27 cellular contexts compared by ENCODE assay signal in the genomic region with DNA sequence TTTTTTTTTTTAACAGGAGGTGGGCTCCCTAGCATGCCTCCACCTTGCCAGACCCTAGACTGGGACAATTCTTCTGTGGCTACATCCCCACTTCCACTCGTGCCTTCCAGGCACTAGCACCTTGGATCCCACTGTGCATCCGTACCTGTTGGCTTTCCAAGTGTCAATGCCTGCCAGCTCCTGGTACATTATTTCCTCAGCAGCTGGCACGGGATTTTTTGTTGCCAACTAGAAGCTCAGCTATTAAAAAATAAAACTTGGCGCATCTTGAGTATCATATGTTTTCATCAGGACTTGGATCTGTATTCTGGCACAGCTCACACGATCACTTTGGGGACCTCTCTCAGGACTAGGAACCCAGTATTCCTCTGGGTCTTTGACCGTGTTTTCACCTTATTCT. TPM values are rescaled to one million over a fixed set of nuclear protein-coding genes. Genes with fewer than 3 reads are reported as not detected.
DNase-seq lines count a peak whose midpoint lies in the region; ATAC-seq and FAIRE-seq lines count a peak whose summit lies in the region.
"Had no signal": no experiment of that assay in that cellular context is flagged by ENCODE, and none has a peak within 500 bp of the region (broad histone marks: within the 10 kb centered on the region; RNA-seq: fewer than 3 reads in every experiment).

No MANE protein-coding gene starts in this region.

- peak overlapping the region; percentile 90 for H3K27ac Mint-ChIP-seq in stimulated activated naive CD8-positive, alpha-beta T cell treated with anti-CD3 and anti-CD28 coated beads, Interleukin-15, Interleukin-2, amounts not matched to agents 100 ng/mL and 50 ng/mL, for 24 hours
- H3K27ac Mint-ChIP-seq in activated naive CD8-positive, alpha-beta T cell treated with anti-CD3 and anti-CD28 coated beads, Interleukin-2, amount 50 U/mL, for 24 hours, result peak overlapping the region; percentile 80
- H3K27ac Mint-ChIP-seq: dendritic cell treated with granulocyte-macrophage colony-stimulating factor and Interleukin-4, amounts not matched to agents 40 ng/mL and 50 ng/mL, for 4 days had no signal

- DNase-seq in DMS 273 (lab: John Stamatoyannopoulos, UW; ENCODE audit: unreplicated experiment), result peak; percentile 52
- DNase-seq in DMS 273 treated with DMSO at 0.1 percent for 48 hours (lab: John Stamatoyannopoulos, UW), result no peak
- no peak for DNase-seq in stimulated activated naive CD8-positive, alpha-beta T cell treated with anti-CD3 and anti-CD28 coated beads, Interleukin-15, Interleukin-2, amounts not matched to agents 100 U/mL and 50 U/mL, for 24 hours
- no peak for DNase-seq in activated naive CD8-positive, alpha-beta T cell treated with anti-CD3 and anti-CD28 coated beads, Interleukin-2, amount 50 U/mL, for 24 hours
- no peak for DNase-seq in GM19239 (ENCODE audit: insufficient read length, low spot score)
- no peak for DNase-seq in NCI-H524 (lab: John Stamatoyannopoulos, UW)
- DNase-seq: activated CD4-positive, alpha-beta T cell treated with anti-CD3 and anti-CD28 coated beads for 4 hours; glutamatergic neuron; KBM-7; MG63; NCI-H1105; NCI-H2029 treated with DMSO at 0.1 percent for 48 hours; NCI-H2227 treated with DMSO at 0.1 percent for 48 hours; ovary; SHP77; T-helper 9 cell; testis had no signal

- peaks cover 99% of the 10 kb centered on the region for H3K4me1 Mint-ChIP-seq in stimulated activated naive CD8-positive, alpha-beta T cell treated with anti-CD3 and anti-CD28 coated beads, Interleukin-15, Interleukin-2, amounts not matched to agents 100 ng/mL and 50 ng/mL, for 24 hours (ENCODE audit: low read depth)
- peaks cover 97% of the 10 kb centered on the region for H3K4me1 Mint-ChIP-seq in activated naive CD8-positive, alpha-beta T cell treated with anti-CD3 and anti-CD28 coated beads, Interleukin-2, amount 50 U/mL, for 24 hours

- no peak for ATAC-seq in stimulated activated naive CD8-positive, alpha-beta T cell treated with anti-CD3 and anti-CD28 coated beads, Interleukin-15, Interleukin-2, amounts not matched to agents 100 U/mL and 50 U/mL, for 24 hours
- no peak for ATAC-seq in activated naive CD8-positive, alpha-beta T cell treated with anti-CD3 and anti-CD28 coated beads, Interleukin-2, amount 50 U/mL, for 24 hours
- ATAC-seq: esophagus mucosa, left lobe of liver, Panc1 had no signal

- H3K9me3 ChIP-seq in thymus (ENCODE audit: control insufficient read depth), result no peaks in the 10 kb centered on the region
- H3K9me3 ChIP-seq: BLaER1 treated with 17β-estradiol and CSF1 and Interleukin-3, amounts not matched to agents 10 nM and 100 nM; MG63; ovary; testis had no signal

- no peak for FAIRE-seq in GM19239 (lab: Jason Lieb, UNC)
- FAIRE-seq: GM18507 had no signal

- H3K4me3 ChIP-seq in thymus (ENCODE audit: low read length), result no peak overlapping the region
- H3K4me3 ChIP-seq: BLaER1 treated with 17β-estradiol and CSF1 and Interleukin-3, amounts not matched to agents 10 nM and 100 nM; MG63; ovary; testis had no signal

- H3K36me3 ChIP-seq in thymus (ENCODE audit: control insufficient read depth, insufficient read depth), result peaks cover 4% of the 10 kb centered on the region
- H3K36me3 ChIP-seq: BLaER1 treated with 17β-estradiol and CSF1 and Interleukin-3, amounts not matched to agents 10 nM and 100 nM; MG63; ovary had no signal

- H3K27me3 ChIP-seq in thymus (ENCODE audit: control insufficient read depth, insufficient read depth), result no peaks in the 10 kb centered on the region
- H3K27me3 ChIP-seq: BLaER1 treated with 17β-estradiol and CSF1 and Interleukin-3, amounts not matched to agents 10 nM and 100 nM; ovary; testis had no signal

- peaks cover 6% of the 10 kb centered on the region for H3K36me3 Mint-ChIP-seq in stimulated activated naive CD8-positive, alpha-beta T cell treated with anti-CD3 and anti-CD28 coated beads, Interleukin-15, Interleukin-2, amounts not matched to agents 100 ng/mL and 50 ng/mL, for 24 hours (ENCODE audit: low read depth)
- H3K36me3 Mint-ChIP-seq in activated naive CD8-positive, alpha-beta T cell treated with anti-CD3 and anti-CD28 coated beads, Interleukin-2, amount 50 U/mL, for 24 hours (ENCODE audit: low read depth), result no peaks in the 10 kb centered on the region

- 92% methylated on average over 6 of the region's 6 CpGs for WGBS in thymus

- peak overlapping the region; percentile 82 for H3K27ac ChIP-seq in thymus (ENCODE audit: low read depth)
- H3K27ac ChIP-seq: 22Rv1; BLaER1 treated with 17β-estradiol and CSF1 and Interleukin-3, amounts not matched to agents 10 nM and 100 nM; ovary; testis; VCaP had no signal

- no peaks in the 10 kb centered on the region for H3K27me3 Mint-ChIP-seq in stimulated activated naive CD8-positive, alpha-beta T cell treated with anti-CD3 and anti-CD28 coated beads, Interleukin-15, Interleukin-2, amounts not matched to agents 100 ng/mL and 50 ng/mL, for 24 hours
- no peaks in the 10 kb centered on the region for H3K27me3 Mint-ChIP-seq in activated naive CD8-positive, alpha-beta T cell treated with anti-CD3 and anti-CD28 coated beads, Interleukin-2, amount 50 U/mL, for 24 hours

- peak overlapping the region; percentile 17 for H3K4me3 Mint-ChIP-seq in stimulated activated naive CD8-positive, alpha-beta T cell treated with anti-CD3 and anti-CD28 coated beads, Interleukin-15, Interleukin-2, amounts not matched to agents 100 ng/mL and 50 ng/mL, for 24 hours
- H3K4me3 Mint-ChIP-seq in activated naive CD8-positive, alpha-beta T cell treated with anti-CD3 and anti-CD28 coated beads, Interleukin-2, amount 50 U/mL, for 24 hours, result no peak overlapping the region
- H3K4me3 Mint-ChIP-seq: dendritic cell treated with granulocyte-macrophage colony-stimulating factor and Interleukin-4, amounts not matched to agents 40 ng/mL and 50 ng/mL, for 4 days had no signal

- no peaks in the 10 kb centered on the region for H3K9me3 Mint-ChIP-seq in stimulated activated naive CD8-positive, alpha-beta T cell treated with anti-CD3 and anti-CD28 coated beads, Interleukin-15, Interleukin-2, amounts not matched to agents 100 ng/mL and 50 ng/mL, for 24 hours
- no peaks in the 10 kb centered on the region for H3K9me3 Mint-ChIP-seq in activated naive CD8-positive, alpha-beta T cell treated with anti-CD3 and anti-CD28 coated beads, Interleukin-2, amount 50 U/mL, for 24 hours
- H3K9me3 Mint-ChIP-seq: dendritic cell treated with granulocyte-macrophage colony-stimulating factor and Interleukin-4, amounts not matched to agents 40 ng/mL and 50 ng/mL, for 4 days had no signal

- peaks cover 61% of the 10 kb centered on the region for H3K4me1 ChIP-seq in thymus (ENCODE audit: control insufficient read depth, insufficient read depth, low read length)
- H3K4me1 ChIP-seq: testis had no signal

RNA-seq across cellular contexts. Expression of gene CAMK4, which starts 14.6 kb away (rescaled TPM):
- polyA plus RNA-seq in thymus, result 30.7 TPM
